Comparison of ENCODE assay signal across 12 cellular contexts in genomic region chr20:46058656-46059281, GRCh38. TPM values are rescaled to one million over a fixed set of nuclear protein-coding genes. Genes with fewer than 3 reads are reported as not detected.
DNase-seq lines count a peak whose midpoint lies in the region; ATAC-seq and TF ChIP-seq lines count a peak whose summit lies in the region.
"Had no signal": no experiment of that assay in that cellular context is flagged by ENCODE, and none has a peak within 500 bp of the region (broad histone marks: within the 10 kb centered on the region; RNA-seq: fewer than 3 reads in every experiment).

No MANE protein-coding gene starts in this region.

- TF ChIP-seq POLR2A in sigmoid colon (IDR thresholded peaks at IDR 0.05) (no peak), prostate gland (IDR thresholded peaks at IDR 0.05) (no peak)

- ATAC-seq in SK-N-SH treated with all-trans-retinoic acid at 6 μM for 48 hours, result no peak; the same call in none of the 3 replicates
- ATAC-seq: HCT116 had no signal

- H3K4me3 ChIP-seq in iPS-11a (ENCODE audit: low read depth, low read length), result peak overlapping the region; percentile 22
- H3K4me3 ChIP-seq in sigmoid colon, result peak overlapping the region in 2 of 4 donors; percentile 24 to 31
- H3K4me3 ChIP-seq in prostate gland, result no peak overlapping the region
- H3K4me3 ChIP-seq: colonic mucosa had no signal

- H3K4me1 Mint-ChIP-seq in activated naive CD4-positive, alpha-beta T cell treated with anti-CD3 and anti-CD28 coated beads, Interleukin-2, amount 10 ng/mL, durations not matched to agents 7 days and 5 days, result peaks cover 39% of the 10 kb centered on the region

- H3K36me3 ChIP-seq in sigmoid colon (peaks cover 25 to 38% (median 30%) of the 10 kb centered on the region in 4 donors), prostate gland (peaks cover 5 to 21% of the 10 kb centered on the region in 2 donors)

- in situ Hi-C loops in GM13976 (cut with MboI; ENCODE audit: low sequenced_read_pairs, unreplicated experiment), result no loop called here

- H3K27ac ChIP-seq in angular gyrus (ENCODE audit: low read depth, low read length) (peak overlapping the region; percentile 34), sigmoid colon (no peak overlapping the region), prostate gland (no peak overlapping the region)
- H3K27ac ChIP-seq: colonic mucosa had no signal

- peaks cover 48% of the 10 kb centered on the region for H3K27me3 Mint-ChIP-seq in activated naive CD4-positive, alpha-beta T cell treated with anti-CD3 and anti-CD28 coated beads, Interleukin-2, amount 10 ng/mL, durations not matched to agents 7 days and 5 days

- WGBS in sigmoid colon, 2 donors, result 25 to 46% methylated on average over 30 of the region's 30 CpGs
- 24% methylated on average over 17 of the region's 30 CpGs for WGBS in prostate gland

- H3K9me3 Mint-ChIP-seq in activated naive CD4-positive, alpha-beta T cell treated with anti-CD3 and anti-CD28 coated beads, Interleukin-2, amount 10 ng/mL, durations not matched to agents 7 days and 5 days, result no peaks in the 10 kb centered on the region

- no peak for TF ChIP-seq CTCF in GM13976 (IDR thresholded peaks at IDR 0.05; ENCODE audit: borderline replicate concordance, control extremely low read depth, extremely low read depth, insufficient read depth, missing control alignments)
- no peak for TF ChIP-seq CTCF in sigmoid colon (IDR thresholded peaks at IDR 0.05)
- no peak for TF ChIP-seq CTCF in prostate gland (IDR thresholded peaks at IDR 0.05)

- CTCF ChIA-PET in activated naive CD4-positive, alpha-beta T cell treated with anti-CD3 and anti-CD28 coated beads, Interleukin-2, amount 10 ng/mL, durations not matched to agents 7 days and 5 days (lab: Charles Lee), result interaction anchor here (1.4 kb wide), 1 partner anchor 71 kb away, joined by 5 read pairs; no protein-coding TSS in a partner anchor

- DNase-seq in GM13976 (ENCODE audit: low spot score) (peak; percentile 51), sigmoid colon (peak; percentile 61), prostate gland (ENCODE audit: low spot score) (no peak), dermis blood vessel endothelial cell (no peak)
- no peak for DNase-seq in activated naive CD4-positive, alpha-beta T cell treated with anti-CD3 and anti-CD28 coated beads, Interleukin-2, amount 10 ng/mL, durations not matched to agents 7 days and 5 days
- DNase-seq: activated CD4-positive, alpha-beta T cell treated with anti-CD3 and anti-CD28 coated beads, Interleukin-2, amount 50 U/mL, for 1 hour had no signal

- no peak overlapping the region for H3K27ac Mint-ChIP-seq in activated naive CD4-positive, alpha-beta T cell treated with anti-CD3 and anti-CD28 coated beads, Interleukin-2, amount 10 ng/mL, durations not matched to agents 7 days and 5 days

- intact Hi-C loops in sigmoid colon (cut with DNase I), result no loop called here
- intact Hi-C loops in prostate gland (cut with DNase I), result no loop called here

- H3K4me3 Mint-ChIP-seq in activated naive CD4-positive, alpha-beta T cell treated with anti-CD3 and anti-CD28 coated beads, Interleukin-2, amount 10 ng/mL, durations not matched to agents 7 days and 5 days, result no peak overlapping the region

- H3K27me3 ChIP-seq in sigmoid colon (peaks cover 2 to 38% (median 22%) of the 10 kb centered on the region in 3 donors), prostate gland (replicated peaks; ENCODE audit: insufficient read depth) (no peaks in the 10 kb centered on the region)
- H3K27me3 ChIP-seq: colonic mucosa had no signal

- no peak for TF ChIP-seq EP300 in sigmoid colon (IDR thresholded peaks at IDR 0.05)

- H3K4me1 ChIP-seq in sigmoid colon (peaks cover 0 to 22% (median 21%) of the 10 kb centered on the region in 4 donors), prostate gland (replicated peaks) (no peaks in the 10 kb centered on the region)
- H3K4me1 ChIP-seq: colonic mucosa had no signal

- peaks cover 44% of the 10 kb centered on the region for H3K36me3 Mint-ChIP-seq in activated naive CD4-positive, alpha-beta T cell treated with anti-CD3 and anti-CD28 coated beads, Interleukin-2, amount 10 ng/mL, durations not matched to agents 7 days and 5 days

- H3K9me3 ChIP-seq in sigmoid colon (no peaks in the 10 kb centered on the region), prostate gland (no peaks in the 10 kb centered on the region)
- H3K9me3 ChIP-seq: colonic mucosa had no signal

TF ChIP-seq in SK-N-SH treated with all-trans-retinoic acid at 6 μM for 48 hours, 23 proteins besides CTCF, POLR2A, EP300 and RAD21:
- TF ChIP-seq ZC3H10 (CRISPR knock-in tag; IDR thresholded peaks at IDR 0.05), result no peak
- no peak for TF ChIP-seq TCF4 (CRISPR knock-in tag; IDR thresholded peaks at IDR 0.05; ENCODE audit: borderline replicate concordance)
- TF ChIP-seq PPARA (CRISPR knock-in tag; IDR thresholded peaks at IDR 0.05; ENCODE audit: borderline replicate concordance), result no peak
- no peak for TF ChIP-seq CSDC2 (CRISPR knock-in tag; IDR thresholded peaks at IDR 0.05)
- TF ChIP-seq RARB (CRISPR knock-in tag; IDR thresholded peaks at IDR 0.05), result no peak
- no peak for TF ChIP-seq ARNTL (CRISPR knock-in tag; IDR thresholded peaks at IDR 0.05; ENCODE audit: borderline replicate concordance, low read depth)
- no peak for TF ChIP-seq ISL1 (CRISPR knock-in tag; IDR thresholded peaks at IDR 0.05)
TF ChIP-seq in SK-N-SH treated with all-trans-retinoic acid at 6 μM for 48 hours: peak in this region for 0.

RNA-seq across cellular contexts. Expression of gene SLC12A5, which starts 29.8 kb away (rescaled TPM):
- under 1 TPM in 1 of 4 donors, not detected in 3; 0.14 TPM for total RNA-seq in sigmoid colon
- polyA plus RNA-seq in sigmoid colon, result 1 to 10 TPM in 1 of 3 donors, not detected in 2; 1.4 TPM
- 1 to 10 TPM in 1 of 2 donors, not detected in 1; 3.6 TPM for total RNA-seq in prostate gland
- 0.17 and 0.47 TPM in 2 replicates for total RNA-seq in dermis blood vessel endothelial cell
- total RNA-seq: HT-29 had no signal

RNA-seq across cellular contexts. Expression of gene NCOA5, which starts 31.0 kb away (rescaled TPM):
- total RNA-seq in sigmoid colon (10 to 100 TPM; 22.4 to 39.2 (median 29.5) TPM), prostate gland (10 to 100 TPM; 41.0 to 50.6 TPM), dermis blood vessel endothelial cell (16.7 and 18.6 TPM in 2 replicates)
- polyA plus RNA-seq in sigmoid colon, result 10 to 100 TPM; 10.6 to 19.5 (median 11.4) TPM

RNA-seq across cellular contexts. Expression of gene MMP9, which starts 50.1 kb away (rescaled TPM):
- total RNA-seq in sigmoid colon, result under 1 TPM in 1 of 4 donors, not detected in 3; 0.27 TPM
- 10 to 100 TPM in 1 of 3 donors, 1 to 10 TPM in 1, under 1 TPM in 1; 0.60 to 27.1 (median 2.5) TPM for polyA plus RNA-seq in sigmoid colon
- total RNA-seq in prostate gland, result 1 to 10 TPM in 1 of 2 donors, under 1 TPM in 1; 0.59 to 1.4 TPM
- not detected in 2 replicates for total RNA-seq in dermis blood vessel endothelial cell
- total RNA-seq: HT-29 had no signal

RNA-seq across cellular contexts. Expression of gene CD40, which starts 59.3 kb away (rescaled TPM):
- 10 to 100 TPM in 2 of 4 donors, 1 to 10 TPM in 2; 5.0 to 15.6 (median 11.1) TPM for total RNA-seq in sigmoid colon
- polyA plus RNA-seq in sigmoid colon, result 10 to 100 TPM in 1 of 3 donors, 1 to 10 TPM in 2; 3.6 to 25.2 (median 7.9) TPM
- 10 to 100 TPM; 16.9 to 27.1 TPM for total RNA-seq in prostate gland
- 19.4 and 21.3 TPM in 2 replicates for total RNA-seq in dermis blood vessel endothelial cell
- total RNA-seq: HT-29 had no signal

Comparison
In these comparisons a context has a peak if more than half of its experiments do, and no peak if none do; other contexts are left out.
1. DNase-seq: peak in GM13976 (single experiment) and sigmoid colon (single experiment); none in activated naive CD4-positive, alpha-beta T cell treated with anti-CD3 and anti-CD28 coated beads, Interleukin-2, amount 10 ng/mL, durations not matched to agents 7 days and 5 days (single experiment), prostate gland (single experiment) and dermis blood vessel endothelial cell (single experiment).